In genomic region chr19:49157445-49158224, GRCh38 we compare ENCODE assay signal across 1 cellular context.
TF ChIP-seq lines count a peak whose summit lies in the region.

Gene TRPM4 (plus strand): TSS chr19:49157792. CDS start chr19:49157867, 75 bp downstream.

TF ChIP-seq in HEK293, 187 proteins besides CTCF, POLR2A, EP300 and RAD21 (continued from another document):
- TF ChIP-seq ZBTB44 (tag by site-specific recombination; IDR thresholded peaks at IDR 0.05) (peak; percentile 39; the same call in 1 of the 2 replicates), KLF17 (tag by site-specific recombination; IDR thresholded peaks at IDR 0.05) (no peak), ZBTB20 (tag by site-specific recombination; IDR thresholded peaks at IDR 0.05) (peak; percentile 98), GLIS1 (tag by site-specific recombination; IDR thresholded peaks at IDR 0.05) (peak; percentile 95), ZBTB26 (tag by site-specific recombination; optimal IDR thresholded peaks at IDR 0.05) (peak; percentile 55), ZNF501 (tag by site-specific recombination; IDR thresholded peaks at IDR 0.05) (peak; percentile 61; the same call in 1 of the 2 replicates), ZNF112 (tag by site-specific recombination; IDR thresholded peaks at IDR 0.05) (no peak), ZNF398 (tag by site-specific recombination; IDR thresholded peaks at IDR 0.05) (no peak; the same call in 1 of the 2 replicates), ZNF521 (tag by site-specific recombination; IDR thresholded peaks at IDR 0.05) (no peak), ZNF335 (tag by site-specific recombination; conservative IDR thresholded peaks at IDR 0.05) (peak; percentile 83), GLIS2 (tag by site-specific recombination; IDR thresholded peaks at IDR 0.05) (peak; percentile 80), PATZ1 (tag by site-specific recombination; IDR thresholded peaks at IDR 0.05) (peak; percentile 74), ZNF529 (tag by site-specific recombination; IDR thresholded peaks at IDR 0.05; ENCODE audit: insufficient replicate concordance) (no peak), ZNF561 (tag by site-specific recombination; IDR thresholded peaks at IDR 0.05; ENCODE audit: borderline replicate concordance) (peak; percentile 58; the same call in 1 of the 2 replicates), ZNF677 (tag by site-specific recombination; IDR thresholded peaks at IDR 0.05) (peak; percentile 38; the same call in 1 of the 2 replicates), ZNF610 (tag by site-specific recombination; IDR thresholded peaks at IDR 0.05; ENCODE audit: borderline replicate concordance) (peak; percentile 78; the same call in 1 of the 2 replicates), AEBP2 (tag by site-specific recombination; IDR thresholded peaks at IDR 0.05; ENCODE audit: borderline replicate concordance) (no peak), ZBTB10 (tag by site-specific recombination; IDR thresholded peaks at IDR 0.05) (peak; percentile 56; the same call in 1 of the 2 replicates), FEZF1 (tag by site-specific recombination; IDR thresholded peaks at IDR 0.05) (no peak), PBX3 (CRISPR knock-in tag; IDR thresholded peaks at IDR 0.05) (0 out of 2 replicates have a peak, but pooled peaks have one; percentile 48), ZNF423 (tag by site-specific recombination; IDR thresholded peaks at IDR 0.05) (peak; percentile 41; the same call in 1 of the 2 replicates), OVOL3 (tag by site-specific recombination; IDR thresholded peaks at IDR 0.05) (0 out of 2 replicates have a peak, but pooled peaks have one; percentile 30)
